In the genomic region with DNA sequence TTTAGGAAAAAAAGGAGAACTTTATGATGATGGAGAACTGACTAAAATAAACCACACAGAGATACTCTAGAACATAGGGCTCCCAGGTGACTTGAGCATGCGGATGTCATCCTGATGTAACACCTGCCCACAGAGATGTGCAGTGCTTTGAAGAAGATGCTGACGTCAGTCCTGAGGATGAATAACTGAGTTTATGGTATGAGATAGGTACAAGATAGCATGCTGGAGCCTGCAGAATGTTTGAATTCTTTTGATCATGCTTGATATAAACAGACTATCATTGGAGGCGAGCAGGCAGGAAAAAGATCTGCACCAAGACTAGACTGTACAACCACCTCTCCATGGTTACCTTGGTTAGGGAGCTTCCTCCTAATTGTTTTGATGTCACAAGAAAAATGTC, we compare ENCODE assay signal across 20 cellular contexts. TPM values are rescaled to one million over a fixed set of nuclear protein-coding genes. Genes with fewer than 3 reads are reported as not detected.
DNase-seq lines count a peak whose midpoint lies in the region; ATAC-seq and TF ChIP-seq lines count a peak whose summit lies in the region.
"Had no signal": no experiment of that assay in that cellular context is flagged by ENCODE, and none has a peak within 500 bp of the region (broad histone marks: within the 10 kb centered on the region; RNA-seq: fewer than 3 reads in every experiment).

No MANE protein-coding gene starts in this region.

- no peaks in the 10 kb centered on the region for H3K27me3 ChIP-seq in WERI-Rb-1 (ENCODE audit: insufficient read depth, low read depth, severe bottlenecking)
- H3K27me3 ChIP-seq: adrenal gland; BLaER1 treated with 17β-estradiol and CSF1 and Interleukin-3, amounts not matched to agents 10 nM and 100 nM; neural progenitor cell had no signal

- peaks cover 42% of the 10 kb centered on the region for H3K36me3 Mint-ChIP-seq in activated CD4-positive, alpha-beta T cell treated with anti-CD3 and anti-CD28 coated beads for 36 hours (ENCODE audit: low read depth)
- H3K36me3 Mint-ChIP-seq in T-helper 17 cell (ENCODE audit: low read depth), result peaks cover 7% of the 10 kb centered on the region
- H3K36me3 Mint-ChIP-seq in activated T-helper 2 cell treated with anti-CD3 and anti-CD28 coated beads, Interferon-gamma antibody, Interleukin-2, Interleukin-4, amounts not matched to agents 10 μg/mL and 5 μg/mL and 100 μg/mL, durations not matched to agents 14 hours and 24 hours and 36 hours (ENCODE audit: low read depth), result peaks cover 75% of the 10 kb centered on the region
- peaks cover 0 to 20% (median 12%) of the 10 kb centered on the region in 3 donors for H3K36me3 Mint-ChIP-seq in naive thymus-derived CD8-positive, alpha-beta T cell
- H3K36me3 Mint-ChIP-seq: immature natural killer cell had no signal

- no peak overlapping the region for H3K4me3 Mint-ChIP-seq in activated CD4-positive, alpha-beta T cell treated with anti-CD3 and anti-CD28 coated beads for 36 hours
- H3K4me3 Mint-ChIP-seq in T-helper 17 cell, result no peak overlapping the region
- H3K4me3 Mint-ChIP-seq in activated T-helper 2 cell treated with anti-CD3 and anti-CD28 coated beads, Interferon-gamma antibody, Interleukin-2, Interleukin-4, amounts not matched to agents 10 μg/mL and 5 μg/mL and 100 μg/mL, durations not matched to agents 14 hours and 24 hours and 36 hours (ENCODE audit: low read depth), result no peak overlapping the region
- no peak overlapping the region for H3K4me3 Mint-ChIP-seq in naive thymus-derived CD8-positive, alpha-beta T cell
- H3K4me3 Mint-ChIP-seq: immature natural killer cell, neural progenitor cell, type B pancreatic cell had no signal

- no peaks in the 10 kb centered on the region for H3K36me3 ChIP-seq in WERI-Rb-1
- H3K36me3 ChIP-seq: adrenal gland, neural progenitor cell had no signal

- H3K4me1 Mint-ChIP-seq in activated CD4-positive, alpha-beta T cell treated with anti-CD3 and anti-CD28 coated beads for 36 hours, result peaks cover 56% of the 10 kb centered on the region
- H3K4me1 Mint-ChIP-seq in T-helper 17 cell, result peaks cover 35% of the 10 kb centered on the region
- peaks cover 56% of the 10 kb centered on the region for H3K4me1 Mint-ChIP-seq in activated T-helper 2 cell treated with anti-CD3 and anti-CD28 coated beads, Interferon-gamma antibody, Interleukin-2, Interleukin-4, amounts not matched to agents 10 μg/mL and 5 μg/mL and 100 μg/mL, durations not matched to agents 14 hours and 24 hours and 36 hours (ENCODE audit: low read depth)
- H3K4me1 Mint-ChIP-seq in naive thymus-derived CD8-positive, alpha-beta T cell, result peaks cover 0 to 20% (median 3%) of the 10 kb centered on the region in 4 donors
- H3K4me1 Mint-ChIP-seq: immature natural killer cell, neural progenitor cell had no signal

- CTCF ChIA-PET in activated CD4-positive, alpha-beta T cell treated with anti-CD3 and anti-CD28 coated beads for 36 hours (lab: Charles Lee), result interaction anchor here (0.7 to 2.3 kb wide), 3 partner anchors 12 to 111 kb away, joined by 3 to 6 read pairs (median 5); no protein-coding TSS in a partner anchor

- no peak overlapping the region for H3K4me3 ChIP-seq in WERI-Rb-1 (ENCODE audit: low read depth, low read length)
- H3K4me3 ChIP-seq: adrenal gland; BLaER1 treated with 17β-estradiol and CSF1 and Interleukin-3, amounts not matched to agents 10 nM and 100 nM; K562; neural progenitor cell had no signal

- H3K9me3 Mint-ChIP-seq in activated CD4-positive, alpha-beta T cell treated with anti-CD3 and anti-CD28 coated beads for 36 hours (ENCODE audit: low read depth), result peaks cover 26% of the 10 kb centered on the region
- peaks cover 37% of the 10 kb centered on the region for H3K9me3 Mint-ChIP-seq in activated T-helper 2 cell treated with anti-CD3 and anti-CD28 coated beads, Interferon-gamma antibody, Interleukin-2, Interleukin-4, amounts not matched to agents 10 μg/mL and 5 μg/mL and 100 μg/mL, durations not matched to agents 14 hours and 24 hours and 36 hours
- peaks cover 3 to 33% (median 14%) of the 10 kb centered on the region in 9 donors for H3K9me3 Mint-ChIP-seq in naive thymus-derived CD8-positive, alpha-beta T cell
- H3K9me3 Mint-ChIP-seq: type B pancreatic cell had no signal

- ATAC-seq in activated CD4-positive, alpha-beta T cell treated with anti-CD3 and anti-CD28 coated beads for 36 hours, result peak; percentile 69
- ATAC-seq in T-helper 17 cell (peak; percentile 80), GM18867 (IDR thresholded peaks at IDR 0.05; ENCODE audit: unreplicated experiment) (no peak)
- ATAC-seq in naive thymus-derived CD8-positive, alpha-beta T cell, result peak; percentile 66 to 91
- ATAC-seq: K562, Right ventricle myocardium inferior had no signal

- TF ChIP-seq CTCF in WERI-Rb-1 (IDR thresholded peaks at IDR 0.05; ENCODE audit: low read depth, low read length), result no peak

- H3K9me3 ChIP-seq in T-helper 17 cell (ENCODE audit: control insufficient read depth, low read length, poor library complexity, severe bottlenecking), result peaks cover 5% of the 10 kb centered on the region
- H3K9me3 ChIP-seq in WERI-Rb-1 (ENCODE audit: severe bottlenecking), result peaks cover 7% of the 10 kb centered on the region
- H3K9me3 ChIP-seq: adrenal gland had no signal

- peak; percentile 73 for DNase-seq in activated CD4-positive, alpha-beta T cell treated with anti-CD3 and anti-CD28 coated beads for 36 hours
- DNase-seq in activated CD4-positive, alpha-beta T cell treated with anti-CD3 and anti-CD28 coated beads for 1 hour, result no peak
- DNase-seq in T-helper 17 cell (peak in 2 of 3 donors; percentile 33 to 56), WERI-Rb-1 (no peak), NCI-H2196 treated with DMSO at 0.1 percent for 48 hours (lab: John Stamatoyannopoulos, UW; ENCODE audit: unreplicated experiment) (no peak)
- no peak for DNase-seq in activated T-helper 2 cell treated with anti-CD3 and anti-CD28 coated beads, Interferon-gamma antibody, Interleukin-2, Interleukin-4, amounts not matched to agents 10 μg/mL and 5 μg/mL and 100 μg/mL, durations not matched to agents 14 hours and 24 hours and 36 hours (ENCODE audit: low spot score)
- DNase-seq in naive thymus-derived CD8-positive, alpha-beta T cell, result peak in 4 of 10 donors; percentile 10 to 52 (median 34)
- DNase-seq: 8988T, adrenal gland, DMS79 treated with DMSO at 0.1 percent for 48 hours, immature natural killer cell, NCI-H1092 treated with DMSO at 0.1 percent for 48 hours had no signal

- peak overlapping the region; percentile 87 for H3K27ac Mint-ChIP-seq in activated CD4-positive, alpha-beta T cell treated with anti-CD3 and anti-CD28 coated beads for 36 hours
- H3K27ac Mint-ChIP-seq in T-helper 17 cell, result peak overlapping the region; percentile 99
- peak overlapping the region; percentile 80 for H3K27ac Mint-ChIP-seq in activated T-helper 2 cell treated with anti-CD3 and anti-CD28 coated beads, Interferon-gamma antibody, Interleukin-2, Interleukin-4, amounts not matched to agents 10 μg/mL and 5 μg/mL and 100 μg/mL, durations not matched to agents 14 hours and 24 hours and 36 hours
- H3K27ac Mint-ChIP-seq in naive thymus-derived CD8-positive, alpha-beta T cell, result peak overlapping the region in 4 of 10 donors; percentile 28 to 83 (median 64)
- H3K27ac Mint-ChIP-seq: immature natural killer cell, neural progenitor cell, type B pancreatic cell had no signal

- no peaks in the 10 kb centered on the region for H3K27me3 Mint-ChIP-seq in activated CD4-positive, alpha-beta T cell treated with anti-CD3 and anti-CD28 coated beads for 36 hours
- no peaks in the 10 kb centered on the region for H3K27me3 Mint-ChIP-seq in T-helper 17 cell
- H3K27me3 Mint-ChIP-seq in activated T-helper 2 cell treated with anti-CD3 and anti-CD28 coated beads, Interferon-gamma antibody, Interleukin-2, Interleukin-4, amounts not matched to agents 10 μg/mL and 5 μg/mL and 100 μg/mL, durations not matched to agents 14 hours and 24 hours and 36 hours (ENCODE audit: low read depth), result no peaks in the 10 kb centered on the region
- no peaks in the 10 kb centered on the region for H3K27me3 Mint-ChIP-seq in naive thymus-derived CD8-positive, alpha-beta T cell

- H3K27ac ChIP-seq in WERI-Rb-1, result no peak overlapping the region
- H3K27ac ChIP-seq: adrenal gland; BLaER1 treated with 17β-estradiol and CSF1 and Interleukin-3, amounts not matched to agents 10 nM and 100 nM; HL-60; neural progenitor cell had no signal

- intact Hi-C loops in activated CD4-positive, alpha-beta T cell treated with anti-CD3 and anti-CD28 coated beads for 36 hours (cut with DNase I, micrococcal nuclease), result loop anchor here in 1 of 2 experiments (5.0 to 10.0 kb wide), 2 partner anchors 478 to 751 kb away; partner anchors contain the start of genes CLASP2 and UBP1
- intact Hi-C loops in activated T-helper 2 cell treated with anti-CD3 and anti-CD28 coated beads, Interferon-gamma antibody, Interleukin-2, Interleukin-4, amounts not matched to agents 10 μg/mL and 5 μg/mL and 100 μg/mL, durations not matched to agents 14 hours and 24 hours and 36 hours (cut with micrococcal nuclease), result no loop called here

- POLR2A ChIA-PET in activated CD4-positive, alpha-beta T cell treated with anti-CD3 and anti-CD28 coated beads for 36 hours (lab: Charles Lee), result interaction anchor here (1.2 kb wide), 1 partner anchor 29 kb away, joined by 3 read pairs; no protein-coding TSS in a partner anchor
- POLR2A ChIA-PET in naive thymus-derived CD8-positive, alpha-beta T cell (lab: Charles Lee), result no interaction called here

RNA-seq across cellular contexts. Expression of gene CCR4, which starts 12.4 kb away (rescaled TPM):
- 10 to 100 TPM; 62.2 to 69.7 TPM for total RNA-seq in activated CD4-positive, alpha-beta T cell treated with anti-CD3 and anti-CD28 coated beads for 36 hours
- 100 to 1,000 TPM; 117 to 149 TPM for total RNA-seq in T-helper 17 cell
- total RNA-seq in activated T-helper 2 cell treated with anti-CD3 and anti-CD28 coated beads, Interferon-gamma antibody, Interleukin-2, Interleukin-4, amounts not matched to agents 10 μg/mL and 5 μg/mL and 100 μg/mL, durations not matched to agents 14 hours and 24 hours and 36 hours, result 237 and 241 TPM in 2 replicates
- total RNA-seq in naive thymus-derived CD8-positive, alpha-beta T cell, result under 1 TPM; 0.16 to 0.23 TPM
- polyA plus RNA-seq in naive thymus-derived CD8-positive, alpha-beta T cell, result under 1 TPM in 2 of 3 donors, not detected in 1; 0.09 TPM
- total RNA-seq: lung microvascular endothelial cell had no signal

Comparison
In these comparisons a context has a peak if more than half of its experiments do, and no peak if none do; other contexts are left out.
1. DNase-seq: peak in activated CD4-positive, alpha-beta T cell treated with anti-CD3 and anti-CD28 coated beads for 36 hours (single experiment) and T-helper 17 cell (2 of 3); none in activated CD4-positive, alpha-beta T cell treated with anti-CD3 and anti-CD28 coated beads for 1 hour (single experiment), activated T-helper 2 cell treated with anti-CD3 and anti-CD28 coated beads, Interferon-gamma antibody, Interleukin-2, Interleukin-4, amounts not matched to agents 10 μg/mL and 5 μg/mL and 100 μg/mL, durations not matched to agents 14 hours and 24 hours and 36 hours (single experiment), WERI-Rb-1 (single experiment) and NCI-H2196 treated with DMSO at 0.1 percent for 48 hours (single experiment).
2. RNA of gene CCR4, which starts 12.4 kb away (total RNA-seq): 237 to 241 TPM in activated T-helper 2 cell treated with anti-CD3 and anti-CD28 coated beads, Interferon-gamma antibody, Interleukin-2, Interleukin-4, amounts not matched to agents 10 μg/mL and 5 μg/mL and 100 μg/mL, durations not matched to agents 14 hours and 24 hours and 36 hours, 117 to 149 TPM in T-helper 17 cell and 62.2 to 69.7 TPM in activated CD4-positive, alpha-beta T cell treated with anti-CD3 and anti-CD28 coated beads for 36 hours; 0.16 to 0.23 TPM in naive thymus-derived CD8-positive, alpha-beta T cell; every median in the first group is over 10 times any median in the second.